ENCODE assay signal across 1 cellular context in genomic region chr3:140463401-140463800, GRCh38.
TF ChIP-seq lines count a peak whose summit lies in the region.

No MANE protein-coding gene starts in this region.

TF ChIP-seq in GM23338, 12 proteins besides CTCF, POLR2A, EP300 and RAD21 (continued from another document):
- no peak for TF ChIP-seq ZNF462 (CRISPR knock-in tag; IDR thresholded peaks at IDR 0.05)
